ENCODE assay signal across 19 cellular contexts in genomic region chr2:88258208-88258607, GRCh38.
"Had no signal": no experiment of that assay in that cellular context is flagged by ENCODE, and none has a peak within 500 bp of the region (broad histone marks: within the 10 kb centered on the region; RNA-seq: fewer than 3 reads in every experiment).

No MANE protein-coding gene starts in this region.

- H3K9me3 ChIP-seq: neutrophil, spleen, transverse colon had no signal

- DNase-seq: activated B cell treated with CpG ODN at 0.5 μM for 24 hours; activated CD4-positive, alpha-beta T cell treated with anti-CD3 and anti-CD28 coated beads, Interleukin-2, amount 10 ng/mL, durations not matched to agents 24 days and 14 days; activated CD8-positive, alpha-beta memory T cell treated with anti-CD3 and anti-CD28 coated beads for 24 hours; activated naive CD4-positive, alpha-beta T cell treated with Interleukin-2 at 50 U/mL for 16 hours; cortex of kidney; effector memory CD4-positive, alpha-beta T cell; erythroblast; glutamatergic neuron; immature natural killer cell; left cardiac atrium; naive thymus-derived CD4-positive, alpha-beta T cell; posterior cingulate gyrus; right cardiac atrium; spleen; stimulated activated CD4-positive, alpha-beta T cell treated with anti-CD3 and anti-CD28 coated beads, Interleukin-1b, Interleukin-23, amount 100 ng/mL, for 48 hours; stimulated activated naive CD4-positive, alpha-beta T cell; substantia nigra; transverse colon had no signal

- H3K4me3 ChIP-seq: spleen, transverse colon had no signal

- H3K27me3 ChIP-seq: neutrophil, transverse colon had no signal

- H3K36me3 ChIP-seq: neutrophil, spleen, transverse colon had no signal

- H3K27ac ChIP-seq: neutrophil, spleen, transverse colon had no signal

- H3K4me1 ChIP-seq: spleen, transverse colon had no signal

- ATAC-seq: left cardiac atrium; naive thymus-derived CD4-positive, alpha-beta T cell; right cardiac atrium had no signal
